Comparison of ENCODE assay signal across 17 cellular contexts in the genomic region with DNA sequence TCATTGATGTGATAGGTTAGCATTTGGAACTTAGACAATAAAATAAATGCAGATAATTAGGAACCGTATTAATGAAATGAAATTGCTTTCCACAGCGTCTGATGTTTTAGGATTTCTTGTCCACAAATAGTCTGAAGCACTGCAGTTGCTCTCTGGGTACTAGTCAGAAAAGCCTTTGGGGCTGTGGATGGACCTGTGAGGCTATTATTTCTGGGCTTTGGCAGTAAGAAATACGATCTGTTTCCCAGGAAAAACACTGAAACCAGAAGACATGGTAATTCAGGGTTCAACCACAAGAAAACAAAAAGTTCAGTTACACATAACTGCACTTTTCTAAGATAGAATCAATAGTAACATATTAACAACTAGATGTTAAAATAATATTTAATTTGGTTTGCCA.
DNase-seq lines count a peak whose midpoint lies in the region; ATAC-seq and TF ChIP-seq lines count a peak whose summit lies in the region.
"Had no signal": no experiment of that assay in that cellular context is flagged by ENCODE, and none has a peak within 500 bp of the region (broad histone marks: within the 10 kb centered on the region; RNA-seq: fewer than 3 reads in every experiment).

No MANE protein-coding gene starts in this region.

- no peaks in the 10 kb centered on the region for H3K9me2 ChIP-seq in neural cell (ENCODE audit: insufficient read depth, low read length)

- H3K4me3 ChIP-seq in SJCRH30 (no peak overlapping the region), neural cell (ENCODE audit: low read length) (peak overlapping the region; percentile 39), lower lobe of right lung (no peak overlapping the region), coronary artery (no peak overlapping the region)
- H3K4me3 ChIP-seq: BLaER1 treated with 17β-estradiol and CSF1 and Interleukin-3, amounts not matched to agents 10 nM and 100 nM; GM12878; GM23248 had no signal

- DNase-seq in HEK293T (ENCODE audit: extremely low spot score) = no peak
- peak; percentile 12 to 69 for DNase-seq in SJCRH30
- DNase-seq in glutamatergic neuron = no peak
- no peak for DNase-seq in hippocampal formation (lab: John Stamatoyannopoulos, UW)
- no peak for DNase-seq in ureter (ENCODE audit: low spot score)
- no peak for DNase-seq in lower lobe of right lung
- DNase-seq in coronary artery (ENCODE audit: low spot score) = no peak
- DNase-seq: ACHN; Calu3; CD4-positive, CD25-positive, alpha-beta regulatory T cell; DMS 273 treated with DMSO at 0.1 percent for 48 hours; H9; HFFc6 had no signal

- no peak overlapping the region for H2AFZ ChIP-seq in neural cell (ENCODE audit: low read depth, low read length)
- H2AFZ ChIP-seq: GM23248 had no signal

- peak overlapping the region; percentile 40 for H3K27ac Mint-ChIP-seq in glutamatergic neuron (ENCODE audit: unreplicated experiment)
- H3K27ac Mint-ChIP-seq: CD4-positive, CD25-positive, alpha-beta regulatory T cell; H9; HFFc6 had no signal

- H3K4me1 ChIP-seq in SJCRH30 (peaks cover 6% of the 10 kb centered on the region; the same call in 1 of the 2 replicates), lower lobe of right lung (no peaks in the 10 kb centered on the region)

- no peaks in the 10 kb centered on the region for H3K27me3 Mint-ChIP-seq in glutamatergic neuron (ENCODE audit: unreplicated experiment)
- H3K27me3 Mint-ChIP-seq: CD4-positive, CD25-positive, alpha-beta regulatory T cell had no signal

- no peak for TF ChIP-seq EP300 in neural cell (conservative IDR thresholded peaks at IDR 0.05; ENCODE audit: poor library complexity, severe bottlenecking)

- H3K36me3 Mint-ChIP-seq in glutamatergic neuron (ENCODE audit: unreplicated experiment) = no peaks in the 10 kb centered on the region
- H3K36me3 Mint-ChIP-seq: CD4-positive, CD25-positive, alpha-beta regulatory T cell had no signal

- peak overlapping the region; percentile 70 for H3K4me2 ChIP-seq in neural cell (ENCODE audit: low read length)
- H3K4me2 ChIP-seq: BLaER1 treated with 17β-estradiol and CSF1 and Interleukin-3, amounts not matched to agents 10 nM and 100 nM had no signal

- CTCF ChIA-PET in HEK293T (lab: Yijun Ruan, JAX) = no interaction called here

- H3K9ac ChIP-seq in neural cell (ENCODE audit: low read length) = peak overlapping the region; percentile 15
- H3K9ac ChIP-seq: BLaER1 treated with 17β-estradiol and CSF1 and Interleukin-3, amounts not matched to agents 10 nM and 100 nM; GM23248 had no signal

- POLR2A ChIA-PET in HEK293T (lab: Yijun Ruan, JAX) = no interaction called here

- ATAC-seq in lower lobe of right lung = no peak
- ATAC-seq: GM12878 had no signal

- no peaks in the 10 kb centered on the region for H4K20me1 ChIP-seq in neural cell (ENCODE audit: insufficient read depth)

- no peak for TF ChIP-seq RAD21 in neural cell (conservative IDR thresholded peaks at IDR 0.05)

- peaks cover 37% of the 10 kb centered on the region for H3K4me1 Mint-ChIP-seq in glutamatergic neuron (ENCODE audit: low read depth, unreplicated experiment)
- H3K4me1 Mint-ChIP-seq: CD4-positive, CD25-positive, alpha-beta regulatory T cell had no signal

- H3K27ac ChIP-seq in SJCRH30 (no peak overlapping the region), neural cell (ENCODE audit: low read length) (peak overlapping the region; percentile 70), lower lobe of right lung (no peak overlapping the region), coronary artery (no peak overlapping the region)
- H3K27ac ChIP-seq: BLaER1 treated with 17β-estradiol and CSF1 and Interleukin-3, amounts not matched to agents 10 nM and 100 nM; GM23248 had no signal

- no peaks in the 10 kb centered on the region for H3K9me3 ChIP-seq in SJCRH30 (replicated peaks)
- no peaks in the 10 kb centered on the region for H3K9me3 ChIP-seq in neural cell (ENCODE audit: low read length)
- no peaks in the 10 kb centered on the region for H3K9me3 ChIP-seq in lower lobe of right lung
- H3K9me3 ChIP-seq: BLaER1 treated with 17β-estradiol and CSF1 and Interleukin-3, amounts not matched to agents 10 nM and 100 nM had no signal

- no peak overlapping the region for H3K4me3 Mint-ChIP-seq in glutamatergic neuron (ENCODE audit: unreplicated experiment)
- H3K4me3 Mint-ChIP-seq: CD4-positive, CD25-positive, alpha-beta regulatory T cell; H9; HFFc6 had no signal

- H3K79me2 ChIP-seq in neural cell (replicated peaks; ENCODE audit: insufficient read depth, low read length) = peaks cover 30% of the 10 kb centered on the region

- H3F3A ChIP-seq in neural cell (ENCODE audit: insufficient read depth, low read length, poor library complexity, severe bottlenecking) = no peaks in the 10 kb centered on the region

- intact Hi-C loops in lower lobe of right lung (cut with DNase I) = no loop called here

- H3K27me3 ChIP-seq in SJCRH30 (no peaks in the 10 kb centered on the region), neural cell (ENCODE audit: insufficient read depth, low read depth, low read length) (no peaks in the 10 kb centered on the region), lower lobe of right lung (ENCODE audit: low read depth) (no peaks in the 10 kb centered on the region)
- H3K27me3 ChIP-seq: BLaER1 treated with 17β-estradiol and CSF1 and Interleukin-3, amounts not matched to agents 10 nM and 100 nM had no signal

- TF ChIP-seq CTCF in glutamatergic neuron (IDR thresholded peaks at IDR 0.05; ENCODE audit: partially characterized antibody, unreplicated experiment) (peak; percentile 19), neural cell (IDR thresholded peaks at IDR 0.05; ENCODE audit: poor library complexity, severe bottlenecking) (no peak), lower lobe of right lung (IDR thresholded peaks at IDR 0.05) (no peak), coronary artery (IDR thresholded peaks at IDR 0.05) (no peak)

- H3K36me3 ChIP-seq in SJCRH30 (no peaks in the 10 kb centered on the region), neural cell (ENCODE audit: insufficient read depth, low read length) (no peaks in the 10 kb centered on the region), lower lobe of right lung (no peaks in the 10 kb centered on the region)

- H3K9me3 Mint-ChIP-seq in glutamatergic neuron (ENCODE audit: unreplicated experiment) = peaks cover 2% of the 10 kb centered on the region
- H3K9me3 Mint-ChIP-seq: H9, HFFc6 had no signal

TF ChIP-seq in HEK293T, 16 proteins besides CTCF, POLR2A, EP300 and RAD21:
- TF ChIP-seq HDGF (IDR thresholded peaks at IDR 0.05; ENCODE audit: borderline replicate concordance) (no peak), NFRKB (IDR thresholded peaks at IDR 0.05) (no peak), SUZ12 (IDR thresholded peaks at IDR 0.05) (no peak)
- TF ChIP-seq, protein P1, sequence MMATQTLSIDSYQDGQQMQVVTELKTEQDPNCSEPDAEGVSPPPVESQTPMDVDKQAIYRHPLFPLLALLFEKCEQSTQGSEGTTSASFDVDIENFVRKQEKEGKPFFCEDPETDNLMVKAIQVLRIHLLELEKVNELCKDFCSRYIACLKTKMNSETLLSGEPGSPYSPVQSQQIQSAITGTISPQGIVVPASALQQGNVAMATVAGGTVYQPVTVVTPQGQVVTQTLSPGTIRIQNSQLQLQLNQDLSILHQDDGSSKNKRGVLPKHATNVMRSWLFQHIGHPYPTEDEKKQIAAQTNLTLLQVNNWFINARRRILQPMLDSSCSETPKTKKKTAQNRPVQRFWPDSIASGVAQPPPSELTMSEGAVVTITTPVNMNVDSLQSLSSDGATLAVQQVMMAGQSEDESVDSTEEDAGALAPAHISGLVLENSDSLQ (IDR thresholded peaks at IDR 0.05) = peak; percentile 24; the same call in 1 of the 2 replicates

TF ChIP-seq in neural cell, 6 proteins besides CTCF, POLR2A, EP300 and RAD21:
- TF ChIP-seq SMC3 (conservative IDR thresholded peaks at IDR 0.05; ENCODE audit: poor library complexity) = no peak
- no peak for TF ChIP-seq TAF1 (IDR thresholded peaks at IDR 0.05; ENCODE audit: low read depth)
- TF ChIP-seq EZH2 (IDR thresholded peaks at IDR 0.05; ENCODE audit: borderline replicate concordance, insufficient read depth, low read length, poor library complexity, severe bottlenecking) = no peak
- TF ChIP-seq, protein P2, sequence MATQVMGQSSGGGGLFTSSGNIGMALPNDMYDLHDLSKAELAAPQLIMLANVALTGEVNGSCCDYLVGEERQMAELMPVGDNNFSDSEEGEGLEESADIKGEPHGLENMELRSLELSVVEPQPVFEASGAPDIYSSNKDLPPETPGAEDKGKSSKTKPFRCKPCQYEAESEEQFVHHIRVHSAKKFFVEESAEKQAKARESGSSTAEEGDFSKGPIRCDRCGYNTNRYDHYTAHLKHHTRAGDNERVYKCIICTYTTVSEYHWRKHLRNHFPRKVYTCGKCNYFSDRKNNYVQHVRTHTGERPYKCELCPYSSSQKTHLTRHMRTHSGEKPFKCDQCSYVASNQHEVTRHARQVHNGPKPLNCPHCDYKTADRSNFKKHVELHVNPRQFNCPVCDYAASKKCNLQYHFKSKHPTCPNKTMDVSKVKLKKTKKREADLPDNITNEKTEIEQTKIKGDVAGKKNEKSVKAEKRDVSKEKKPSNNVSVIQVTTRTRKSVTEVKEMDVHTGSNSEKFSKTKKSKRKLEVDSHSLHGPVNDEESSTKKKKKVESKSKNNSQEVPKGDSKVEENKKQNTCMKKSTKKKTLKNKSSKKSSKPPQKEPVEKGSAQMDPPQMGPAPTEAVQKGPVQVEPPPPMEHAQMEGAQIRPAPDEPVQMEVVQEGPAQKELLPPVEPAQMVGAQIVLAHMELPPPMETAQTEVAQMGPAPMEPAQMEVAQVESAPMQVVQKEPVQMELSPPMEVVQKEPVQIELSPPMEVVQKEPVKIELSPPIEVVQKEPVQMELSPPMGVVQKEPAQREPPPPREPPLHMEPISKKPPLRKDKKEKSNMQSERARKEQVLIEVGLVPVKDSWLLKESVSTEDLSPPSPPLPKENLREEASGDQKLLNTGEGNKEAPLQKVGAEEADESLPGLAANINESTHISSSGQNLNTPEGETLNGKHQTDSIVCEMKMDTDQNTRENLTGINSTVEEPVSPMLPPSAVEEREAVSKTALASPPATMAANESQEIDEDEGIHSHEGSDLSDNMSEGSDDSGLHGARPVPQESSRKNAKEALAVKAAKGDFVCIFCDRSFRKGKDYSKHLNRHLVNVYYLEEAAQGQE (IDR thresholded peaks at IDR 0.05; ENCODE audit: borderline replicate concordance) = no peak
- TF ChIP-seq POLR2AphosphoS5 (IDR thresholded peaks at IDR 0.05) = no peak

Comparison
In these comparisons a context has a peak if more than half of its experiments do, and no peak if none do; other contexts are left out.
1. DNase-seq: peak in SJCRH30 (2 of 2); none in HEK293T (single experiment), glutamatergic neuron (single experiment), hippocampal formation (0 of 2), ureter (single experiment), lower lobe of right lung (single experiment) and coronary artery (single experiment).